ENCODE assay signal across 28 cellular contexts in genomic region chr15:56857828-56858227, GRCh38.
"Had no signal": no experiment of that assay in that cellular context is flagged by ENCODE, and none has a peak within 500 bp of the region (broad histone marks: within the 10 kb centered on the region; RNA-seq: fewer than 3 reads in every experiment).

No MANE protein-coding gene starts in this region.

- H3K9me3 ChIP-seq: left lung, lower lobe of right lung, pancreas, prostate gland, sigmoid colon, stomach, testis, thyroid gland, transverse colon, upper lobe of left lung, vagina had no signal

- ATAC-seq: left colon; left lung; lower lobe of right lung; naive thymus-derived CD8-positive, alpha-beta T cell; pancreas; right cardiac atrium; stimulated activated naive B cell treated with anti-CD40 and anti-IgM and Interleukin-4, amounts not matched to agents 10 μg/mL and 1 μg/mL and 100 μg/mL, for 72 hours; stimulated activated naive CD8-positive, alpha-beta T cell treated with anti-CD3 and anti-CD28 coated beads, Interleukin-15, Interleukin-2, amounts not matched to agents 100 U/mL and 50 U/mL, for 24 hours had no signal

- FAIRE-seq: islet of Langerhans, kidney, pancreas had no signal

- H3K4me3 ChIP-seq: left lung, lower lobe of right lung, pancreas, prostate gland, sigmoid colon, stomach, testis, thyroid gland, transverse colon, upper lobe of left lung, vagina had no signal

- H3K27me3 ChIP-seq: left lung, pancreas, sigmoid colon, stomach, testis, thyroid gland, transverse colon, upper lobe of left lung, vagina had no signal

- H3K4me1 ChIP-seq: left lung, lower lobe of right lung, prostate gland, sigmoid colon, stomach, testis, thyroid gland, transverse colon, upper lobe of left lung, vagina had no signal

- DNase-seq: hypothalamus; immature natural killer cell; kidney; left colon; left lung; lower lobe of right lung; mammary epithelial cell; mesenchymal stem cell; naive thymus-derived CD8-positive, alpha-beta T cell; nucleus accumbens; pancreas; retina; right cardiac atrium; sigmoid colon; stimulated activated CD4-positive, alpha-beta T cell treated with anti-CD3 and anti-CD28 coated beads, Interleukin-12 subunit alpha, Interleukin-12 subunit beta, amount 100 ng/mL, for 4 hours; stimulated activated CD4-positive, alpha-beta T cell treated with anti-CD3 and anti-CD28 coated beads, Interleukin-15, amount 100 ng/mL, for 24 hours; stimulated activated CD4-positive, alpha-beta T cell treated with anti-CD3 and anti-CD28 coated beads, Interleukin-2, amount 100 ng/mL, for 24 hours; stimulated activated CD4-positive, alpha-beta T cell treated with anti-CD3 and anti-CD28 coated beads, Interleukin-4, amount 100 ng/mL, for 1 hour; stimulated activated naive B cell treated with anti-CD40 and anti-IgM and Interleukin-4, amounts not matched to agents 10 μg/mL and 1 μg/mL and 100 μg/mL, for 72 hours; stimulated activated naive CD8-positive, alpha-beta T cell treated with anti-CD3 and anti-CD28 coated beads, Interleukin-15, Interleukin-2, amounts not matched to agents 100 U/mL and 50 U/mL, for 24 hours; stomach; testis; thyroid gland; transverse colon; upper lobe of left lung had no signal

- H3K27ac ChIP-seq: left lung, lower lobe of right lung, pancreas, prostate gland, sigmoid colon, stomach, testis, thyroid gland, transverse colon, upper lobe of left lung, vagina had no signal

- H3K36me3 ChIP-seq: left lung, lower lobe of right lung, pancreas, prostate gland, sigmoid colon, thyroid gland, transverse colon, upper lobe of left lung, vagina had no signal
